Comparison of ENCODE assay signal across 18 cellular contexts in the genomic region with DNA sequence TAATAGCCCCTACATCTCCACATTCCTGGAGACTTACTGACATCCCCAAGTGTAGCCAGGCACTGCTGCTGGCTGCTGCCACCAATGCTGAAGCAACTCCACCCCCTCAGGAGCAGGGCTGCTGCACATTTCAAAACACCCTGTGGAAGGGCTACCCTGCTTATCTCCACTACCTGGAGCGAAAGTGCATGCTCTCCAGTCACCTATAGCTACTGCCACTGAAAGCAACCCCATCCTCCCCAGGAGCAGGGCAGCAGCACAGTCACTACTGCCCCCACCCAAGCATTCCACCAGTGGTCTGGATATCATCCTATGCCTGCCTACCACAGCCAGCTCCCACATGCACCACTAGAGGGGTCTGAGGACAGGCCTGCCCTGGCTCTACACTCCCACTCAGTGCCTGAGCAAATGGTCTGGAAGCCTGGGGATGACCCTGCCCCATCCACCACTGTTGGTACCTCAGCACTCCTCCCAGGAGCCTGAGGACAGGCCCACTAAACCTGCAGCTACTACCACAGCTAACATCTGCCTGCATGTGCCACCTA. TPM values are rescaled to one million over a fixed set of nuclear protein-coding genes. Genes with fewer than 3 reads are reported as not detected.
A peak's percentile ranks its signal among the peaks of the same experiment; 100 is the strongest.
DNase-seq lines count a peak whose midpoint lies in the region; ATAC-seq and TF ChIP-seq lines count a peak whose summit lies in the region.
"Had no signal": no experiment of that assay in that cellular context is flagged by ENCODE, and none has a peak within 500 bp of the region (broad histone marks: within the 10 kb centered on the region; RNA-seq: fewer than 3 reads in every experiment).

No MANE protein-coding gene starts in this region.

- H3K27ac Mint-ChIP-seq in WTC11, result no peak overlapping the region
- H3K27ac Mint-ChIP-seq: CD8-positive, alpha-beta T cell had no signal

- peak overlapping the region; percentile 88 for H4K91ac ChIP-seq in trophoblast cell (ENCODE audit: low read depth, low read length)

- H3K9ac ChIP-seq in trophoblast cell (ENCODE audit: low read length), result no peak overlapping the region
- H3K9ac ChIP-seq: BLaER1 treated with 17β-estradiol and CSF1 and Interleukin-3, amounts not matched to agents 10 nM and 100 nM; SK-N-SH had no signal

- H3K79me1 ChIP-seq in trophoblast cell (ENCODE audit: low read length), result peaks cover 25% of the 10 kb centered on the region

- peak overlapping the region; percentile 86 for H4K8ac ChIP-seq in trophoblast cell (ENCODE audit: low read depth, low read length)

- H3K27me3 ChIP-seq in trophoblast cell (ENCODE audit: insufficient read depth, low read length), result no peaks in the 10 kb centered on the region
- H3K27me3 ChIP-seq: BLaER1 treated with 17β-estradiol and CSF1 and Interleukin-3, amounts not matched to agents 10 nM and 100 nM had no signal

- peak overlapping the region; percentile 93 for H3K14ac ChIP-seq in trophoblast cell (ENCODE audit: low read length)

- no peak overlapping the region for H3K4me3 ChIP-seq in trophoblast cell (ENCODE audit: low read depth, low read length)
- H3K4me3 ChIP-seq: A549; BLaER1 treated with 17β-estradiol and CSF1 and Interleukin-3, amounts not matched to agents 10 nM and 100 nM had no signal

- peaks cover 20% of the 10 kb centered on the region in 2 experiments for H3K4me1 ChIP-seq in trophoblast cell (ENCODE audit: control insufficient read depth in 1 of 2, insufficient read depth in 2 of 2, low read length in 2 of 2)
- H3K4me1 ChIP-seq: A549 had no signal

- CTCF ChIA-PET in WTC11 (lab: Charles Lee), result interaction anchor here (0.8 kb wide), 1 partner anchor 127 kb away, joined by 3 read pairs; no protein-coding TSS in a partner anchor

- H3K9me3 ChIP-seq in trophoblast cell (ENCODE audit: insufficient read depth, low read depth, low read length), result no peaks in the 10 kb centered on the region
- H3K9me3 ChIP-seq: A549, SK-N-SH had no signal

- no peaks in the 10 kb centered on the region for H3K36me3 ChIP-seq in trophoblast cell (ENCODE audit: control insufficient read depth in 1 of 2, insufficient read depth in 2 of 2, low read length in 2 of 2)

- H2BK12ac ChIP-seq in trophoblast cell (ENCODE audit: low read length), result peak overlapping the region; percentile 80

- H3K9me3 Mint-ChIP-seq in WTC11, result peaks cover 3% of the 10 kb centered on the region

- WGBS in trophoblast cell (ENCODE audit: extremely low coverage, insufficient coverage, insufficient read length), result no CpG with 5 or more reads among the region's 1 CpG

- peak overlapping the region; percentile 40 for H3K4ac ChIP-seq in trophoblast cell (ENCODE audit: low read depth, low read length)

- POLR2A ChIA-PET in WTC11 (lab: Charles Lee), result interaction anchor here (1.0 kb wide), 1 partner anchor 122 kb away, joined by 3 read pairs; a partner anchor contains a TSS

- H2BK5ac ChIP-seq in trophoblast cell (ENCODE audit: low read depth, low read length, poor library complexity), result peak overlapping the region; percentile 86

- peak; percentile 96 for ATAC-seq in WTC11
- ATAC-seq: A549; CD8-positive, alpha-beta T cell; Right ventricle myocardium inferior had no signal

- no peak for TF ChIP-seq POLR2A in erythroblast (IDR thresholded peaks at IDR 0.05; ENCODE audit: low read length)

- no peak overlapping the region for H2AFZ ChIP-seq in trophoblast cell (ENCODE audit: insufficient read depth, low read length, poor library complexity)

- H3K4me2 ChIP-seq in trophoblast cell (ENCODE audit: low read length), result no peak overlapping the region
- H3K4me2 ChIP-seq: A549; BLaER1 treated with 17β-estradiol and CSF1 and Interleukin-3, amounts not matched to agents 10 nM and 100 nM; SK-N-SH had no signal

- TF ChIP-seq CTCF in WTC11 (IDR thresholded peaks at IDR 0.05), result no peak

- H3K23ac ChIP-seq in trophoblast cell (ENCODE audit: low read length), result no peak overlapping the region

- peak overlapping the region; percentile 62 for H3K18ac ChIP-seq in trophoblast cell (ENCODE audit: low read length)

- H3K27me3 Mint-ChIP-seq in WTC11 (ENCODE audit: low read depth), result no peaks in the 10 kb centered on the region

- peaks cover 19% of the 10 kb centered on the region for H3K36me3 Mint-ChIP-seq in WTC11

- peaks cover 6% of the 10 kb centered on the region for H3K79me2 ChIP-seq in trophoblast cell (ENCODE audit: control insufficient read depth, insufficient read depth, low read length, poor library complexity)

- H3K4me3 Mint-ChIP-seq in WTC11, result no peak overlapping the region
- H3K4me3 Mint-ChIP-seq: CD8-positive, alpha-beta T cell had no signal

- H3K4me1 Mint-ChIP-seq in WTC11, result no peaks in the 10 kb centered on the region

- H2BK120ac ChIP-seq in trophoblast cell (ENCODE audit: insufficient read depth, low read length, poor library complexity), result peak overlapping the region; percentile 95

- H4K12ac ChIP-seq in trophoblast cell (ENCODE audit: low read depth, low read length), result no peak overlapping the region

- H3K27ac ChIP-seq in trophoblast cell (ENCODE audit: low read depth, low read length), result peak overlapping the region; percentile 91
- H3K27ac ChIP-seq: A549; BLaER1 treated with 17β-estradiol and CSF1 and Interleukin-3, amounts not matched to agents 10 nM and 100 nM had no signal

- peak; percentile 6 for DNase-seq in EH (ENCODE audit: low read depth)
- DNase-seq in WTC11 (ENCODE audit: low spot score), result peak; percentile 14
- peak; percentile 88 for DNase-seq in islet precursor cell
- DNase-seq in trophoblast cell, result no peak
- DNase-seq in SW480 (ENCODE audit: low spot score), result no peak
- no peak for DNase-seq in hypothalamus (lab: John Stamatoyannopoulos, UW)
- no peak for DNase-seq in erythroblast (lab: John Stamatoyannopoulos, UW)
- DNase-seq: CD8-positive, alpha-beta T cell; DMS79; H7; NCI-H1105 treated with DMSO at 0.1 percent for 48 hours; NCI-H1694 treated with DMSO at 0.1 percent for 48 hours; NCI-H510A; NCI-H748 treated with DMSO at 0.1 percent for 48 hours; SK-N-SH had no signal

- peak overlapping the region; percentile 58 for H2AK5ac ChIP-seq in trophoblast cell (ENCODE audit: low read length)

TF ChIP-seq in WTC11, 78 proteins besides CTCF, POLR2A, EP300 and RAD21:
- TF ChIP-seq JUN (CRISPR knock-in tag; IDR thresholded peaks at IDR 0.05) (no peak), ZNF121 (CRISPR knock-in tag; IDR thresholded peaks at IDR 0.05) (no peak), GTF2I (CRISPR knock-in tag; conservative IDR thresholded peaks at IDR 0.05) (no peak), TEAD1 (CRISPR knock-in tag; IDR thresholded peaks at IDR 0.05) (no peak)
- TF ChIP-seq, protein P1, sequence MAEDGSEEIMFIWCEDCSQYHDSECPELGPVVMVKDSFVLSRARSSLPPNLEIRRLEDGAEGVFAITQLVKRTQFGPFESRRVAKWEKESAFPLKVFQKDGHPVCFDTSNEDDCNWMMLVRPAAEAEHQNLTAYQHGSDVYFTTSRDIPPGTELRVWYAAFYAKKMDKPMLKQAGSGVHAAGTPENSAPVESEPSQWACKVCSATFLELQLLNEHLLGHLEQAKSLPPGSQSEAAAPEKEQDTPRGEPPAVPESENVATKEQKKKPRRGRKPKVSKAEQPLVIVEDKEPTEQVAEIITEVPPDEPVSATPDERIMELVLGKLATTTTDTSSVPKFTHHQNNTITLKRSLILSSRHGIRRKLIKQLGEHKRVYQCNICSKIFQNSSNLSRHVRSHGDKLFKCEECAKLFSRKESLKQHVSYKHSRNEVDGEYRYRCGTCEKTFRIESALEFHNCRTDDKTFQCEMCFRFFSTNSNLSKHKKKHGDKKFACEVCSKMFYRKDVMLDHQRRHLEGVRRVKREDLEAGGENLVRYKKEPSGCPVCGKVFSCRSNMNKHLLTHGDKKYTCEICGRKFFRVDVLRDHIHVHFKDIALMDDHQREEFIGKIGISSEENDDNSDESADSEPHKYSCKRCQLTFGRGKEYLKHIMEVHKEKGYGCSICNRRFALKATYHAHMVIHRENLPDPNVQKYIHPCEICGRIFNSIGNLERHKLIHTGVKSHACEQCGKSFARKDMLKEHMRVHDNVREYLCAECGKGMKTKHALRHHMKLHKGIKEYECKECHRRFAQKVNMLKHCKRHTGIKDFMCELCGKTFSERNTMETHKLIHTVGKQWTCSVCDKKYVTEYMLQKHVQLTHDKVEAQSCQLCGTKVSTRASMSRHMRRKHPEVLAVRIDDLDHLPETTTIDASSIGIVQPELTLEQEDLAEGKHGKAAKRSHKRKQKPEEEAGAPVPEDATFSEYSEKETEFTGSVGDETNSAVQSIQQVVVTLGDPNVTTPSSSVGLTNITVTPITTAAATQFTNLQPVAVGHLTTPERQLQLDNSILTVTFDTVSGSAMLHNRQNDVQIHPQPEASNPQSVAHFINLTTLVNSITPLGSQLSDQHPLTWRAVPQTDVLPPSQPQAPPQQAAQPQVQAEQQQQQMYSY (CRISPR knock-in tag; IDR thresholded peaks at IDR 0.05), result no peak
- TF ChIP-seq, protein P2, sequence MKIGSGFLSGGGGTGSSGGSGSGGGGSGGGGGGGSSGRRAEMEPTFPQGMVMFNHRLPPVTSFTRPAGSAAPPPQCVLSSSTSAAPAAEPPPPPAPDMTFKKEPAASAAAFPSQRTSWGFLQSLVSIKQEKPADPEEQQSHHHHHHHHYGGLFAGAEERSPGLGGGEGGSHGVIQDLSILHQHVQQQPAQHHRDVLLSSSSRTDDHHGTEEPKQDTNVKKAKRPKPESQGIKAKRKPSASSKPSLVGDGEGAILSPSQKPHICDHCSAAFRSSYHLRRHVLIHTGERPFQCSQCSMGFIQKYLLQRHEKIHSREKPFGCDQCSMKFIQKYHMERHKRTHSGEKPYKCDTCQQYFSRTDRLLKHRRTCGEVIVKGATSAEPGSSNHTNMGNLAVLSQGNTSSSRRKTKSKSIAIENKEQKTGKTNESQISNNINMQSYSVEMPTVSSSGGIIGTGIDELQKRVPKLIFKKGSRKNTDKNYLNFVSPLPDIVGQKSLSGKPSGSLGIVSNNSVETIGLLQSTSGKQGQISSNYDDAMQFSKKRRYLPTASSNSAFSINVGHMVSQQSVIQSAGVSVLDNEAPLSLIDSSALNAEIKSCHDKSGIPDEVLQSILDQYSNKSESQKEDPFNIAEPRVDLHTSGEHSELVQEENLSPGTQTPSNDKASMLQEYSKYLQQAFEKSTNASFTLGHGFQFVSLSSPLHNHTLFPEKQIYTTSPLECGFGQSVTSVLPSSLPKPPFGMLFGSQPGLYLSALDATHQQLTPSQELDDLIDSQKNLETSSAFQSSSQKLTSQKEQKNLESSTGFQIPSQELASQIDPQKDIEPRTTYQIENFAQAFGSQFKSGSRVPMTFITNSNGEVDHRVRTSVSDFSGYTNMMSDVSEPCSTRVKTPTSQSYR (CRISPR knock-in tag; IDR thresholded peaks at IDR 0.05), result no peak
- TF ChIP-seq, protein P3, sequence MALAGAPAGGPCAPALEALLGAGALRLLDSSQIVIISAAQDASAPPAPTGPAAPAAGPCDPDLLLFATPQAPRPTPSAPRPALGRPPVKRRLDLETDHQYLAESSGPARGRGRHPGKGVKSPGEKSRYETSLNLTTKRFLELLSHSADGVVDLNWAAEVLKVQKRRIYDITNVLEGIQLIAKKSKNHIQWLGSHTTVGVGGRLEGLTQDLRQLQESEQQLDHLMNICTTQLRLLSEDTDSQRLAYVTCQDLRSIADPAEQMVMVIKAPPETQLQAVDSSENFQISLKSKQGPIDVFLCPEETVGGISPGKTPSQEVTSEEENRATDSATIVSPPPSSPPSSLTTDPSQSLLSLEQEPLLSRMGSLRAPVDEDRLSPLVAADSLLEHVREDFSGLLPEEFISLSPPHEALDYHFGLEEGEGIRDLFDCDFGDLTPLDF (CRISPR knock-in tag; IDR thresholded peaks at IDR 0.05), result no peak
TF ChIP-seq in WTC11: peak in this region for 0.

RNA-seq across cellular contexts. Expression of a gene that starts 55.3 kb away (rescaled TPM):
- 35.1 to 37.6 TPM (median 37.5 TPM) in 3 replicates for total RNA-seq in WTC11 (2021)
- polyA plus RNA-seq in trophoblast cell (2013), result 113 and 115 TPM in 2 replicates

Comparison
In these comparisons a context has a peak if more than half of its experiments do, and no peak if none do; other contexts are left out.
1. DNase-seq: peak in EH (single experiment), WTC11 (single experiment) and islet precursor cell (single experiment); none in trophoblast cell (0 of 2), SW480 (single experiment), hypothalamus (0 of 51) and erythroblast (0 of 2).